Comparison of ENCODE assay signal across 28 cellular contexts in the genomic region with DNA sequence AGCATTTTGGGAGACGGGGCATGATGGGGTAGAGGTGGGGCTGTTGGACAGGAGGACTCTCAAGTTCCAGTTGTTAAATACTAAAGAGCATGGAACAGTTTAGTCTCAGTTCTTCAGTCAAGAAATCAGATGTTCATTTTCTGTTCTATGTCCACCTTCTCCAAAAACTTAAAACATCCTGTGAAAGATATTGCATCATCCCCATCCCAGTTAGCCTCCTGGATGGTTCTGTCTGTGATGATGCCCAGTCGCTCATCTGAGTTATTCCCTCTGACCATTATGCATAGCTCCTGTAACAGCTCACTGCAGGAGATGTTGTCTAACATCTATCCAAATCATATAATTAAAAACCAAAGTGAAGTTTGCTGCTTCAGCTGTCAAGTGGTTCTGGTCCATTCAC.
"Had no signal": no experiment of that assay in that cellular context is flagged by ENCODE, and none has a peak within 500 bp of the region (broad histone marks: within the 10 kb centered on the region; RNA-seq: fewer than 3 reads in every experiment).

No MANE protein-coding gene starts in this region.

- H3K27ac Mint-ChIP-seq: stimulated activated effector memory CD8-positive, alpha-beta T cell treated with anti-CD3 and anti-CD28 coated beads, Interleukin-12 subunit alpha, Interleukin-12 subunit beta, amount 100 ng/mL, for 72 hours; stimulated activated memory B cell treated with anti-CD40 and anti-IgM and Interleukin-4, amounts not matched to agents 10 μg/mL and 1 μg/mL and 100 μg/mL, for 72 hours; stimulated activated naive B cell treated with anti-CD40 and anti-IgM and Interleukin-4, amounts not matched to agents 10 μg/mL and 1 μg/mL and 100 μg/mL, for 72 hours; stimulated activated naive CD8-positive, alpha-beta T cell treated with anti-CD3 and anti-CD28 coated beads, Interleukin-15, amount 100 ng/mL, for 72 hours; stimulated activated naive CD8-positive, alpha-beta T cell treated with anti-CD3 and anti-CD28 coated beads, Interleukin-15, Interleukin-2, amounts not matched to agents 100 ng/mL and 50 ng/mL, for 24 hours; type B pancreatic cell had no signal

- H3K4me1 ChIP-seq: stomach, suprapubic skin, testis, thyroid gland, tibial nerve, transverse colon, upper lobe of left lung, uterus, vagina had no signal

- H3K9me3 ChIP-seq: stomach, suprapubic skin, testis, thoracic aorta, thyroid gland, tibial artery, tibial nerve, transverse colon, upper lobe of left lung, uterus, vagina had no signal

- H3K9me3 Mint-ChIP-seq: stimulated activated effector memory CD8-positive, alpha-beta T cell treated with anti-CD3 and anti-CD28 coated beads, Interleukin-12 subunit alpha, Interleukin-12 subunit beta, amount 100 ng/mL, for 72 hours; stimulated activated memory B cell treated with anti-CD40 and anti-IgM and Interleukin-4, amounts not matched to agents 10 μg/mL and 1 μg/mL and 100 μg/mL, for 72 hours; stimulated activated naive B cell treated with anti-CD40 and anti-IgM and Interleukin-4, amounts not matched to agents 10 μg/mL and 1 μg/mL and 100 μg/mL, for 72 hours; stimulated activated naive CD8-positive, alpha-beta T cell treated with anti-CD3 and anti-CD28 coated beads, Interleukin-15, amount 100 ng/mL, for 72 hours; stimulated activated naive CD8-positive, alpha-beta T cell treated with anti-CD3 and anti-CD28 coated beads, Interleukin-15, Interleukin-2, amounts not matched to agents 100 ng/mL and 50 ng/mL, for 24 hours; type B pancreatic cell had no signal

- H3K4me3 ChIP-seq: stomach, suprapubic skin, testis, thoracic aorta, thyroid gland, tibial artery, tibial nerve, transverse colon, upper lobe of left lung, uterus, vagina had no signal

- H3K36me3 Mint-ChIP-seq: stimulated activated effector memory CD8-positive, alpha-beta T cell treated with anti-CD3 and anti-CD28 coated beads, Interleukin-12 subunit alpha, Interleukin-12 subunit beta, amount 100 ng/mL, for 72 hours; stimulated activated memory B cell treated with anti-CD40 and anti-IgM and Interleukin-4, amounts not matched to agents 10 μg/mL and 1 μg/mL and 100 μg/mL, for 72 hours; stimulated activated naive B cell treated with anti-CD40 and anti-IgM and Interleukin-4, amounts not matched to agents 10 μg/mL and 1 μg/mL and 100 μg/mL, for 72 hours had no signal

- H3K36me3 ChIP-seq: stomach, suprapubic skin, thoracic aorta, thyroid gland, tibial artery, tibial nerve, transverse colon, upper lobe of left lung, uterus, vagina had no signal

- ATAC-seq: stimulated activated effector memory CD8-positive, alpha-beta T cell treated with anti-CD3 and anti-CD28 coated beads, Interleukin-12 subunit alpha, Interleukin-12 subunit beta, amount 100 ng/mL, for 72 hours; stimulated activated memory B cell treated with anti-CD40 and anti-IgM and Interleukin-4, amounts not matched to agents 10 μg/mL and 1 μg/mL and 100 μg/mL, for 72 hours; stimulated activated naive B cell treated with anti-CD40 and anti-IgM and Interleukin-4, amounts not matched to agents 10 μg/mL and 1 μg/mL and 100 μg/mL, for 72 hours; stimulated activated naive CD8-positive, alpha-beta T cell treated with anti-CD3 and anti-CD28 coated beads, Interleukin-15, amount 100 ng/mL, for 72 hours; stimulated activated naive CD8-positive, alpha-beta T cell treated with anti-CD3 and anti-CD28 coated beads, Interleukin-15, Interleukin-2, amounts not matched to agents 100 U/mL and 50 U/mL, for 24 hours had no signal

- DNase-seq: stimulated activated CD4-positive, alpha-beta T cell treated with anti-CD3 and anti-CD28 coated beads, Interleukin-2, amount 100 ng/mL, for 48 hours; stimulated activated CD4-positive, alpha-beta T cell treated with anti-CD3 and anti-CD28 coated beads, Interleukin-4, amount 100 ng/mL, for 1 hour; stimulated activated CD4-positive, alpha-beta T cell treated with anti-CD3 and anti-CD28 coated beads, Interleukin-4, amount 100 ng/mL, for 24 hours; stimulated activated CD4-positive, alpha-beta T cell treated with anti-CD3 and anti-CD28 coated beads, Interleukin-4, amount 100 ng/mL, for 4 hours; stimulated activated CD8-positive, alpha-beta memory T cell treated with anti-CD3 and anti-CD28 coated beads, Interleukin-4, amount 100 ng/mL, for 48 hours; stimulated activated naive B cell treated with anti-CD40 and anti-IgM and Interleukin-4, amounts not matched to agents 10 μg/mL and 1 μg/mL and 100 μg/mL, for 72 hours; stimulated activated naive CD4-positive, alpha-beta T cell; stimulated activated naive CD4-positive, alpha-beta T cell treated with Interleukin-2 at 50 U/mL for 16 hours; stimulated activated naive CD8-positive, alpha-beta T cell treated with anti-CD3 and anti-CD28 coated beads, Interleukin-15, amount 100 ng/mL, for 72 hours; stimulated activated naive CD8-positive, alpha-beta T cell treated with anti-CD3 and anti-CD28 coated beads, Interleukin-15, Interleukin-2, amounts not matched to agents 100 U/mL and 50 U/mL, for 24 hours; stomach; substantia nigra; testis; thyroid gland; tibial artery; transverse colon; trophoblast cell; upper lobe of left lung; uterus had no signal

- FAIRE-seq: urothelium cell line had no signal

- H3K27me3 Mint-ChIP-seq: stimulated activated naive CD8-positive, alpha-beta T cell treated with anti-CD3 and anti-CD28 coated beads, Interleukin-15, amount 100 ng/mL, for 72 hours; type B pancreatic cell had no signal

- H3K27me3 ChIP-seq: stomach, suprapubic skin, testis, thyroid gland, tibial artery, tibial nerve, transverse colon, upper lobe of left lung, uterus, vagina had no signal

- H3K4me3 Mint-ChIP-seq: stimulated activated effector memory CD8-positive, alpha-beta T cell treated with anti-CD3 and anti-CD28 coated beads, Interleukin-12 subunit alpha, Interleukin-12 subunit beta, amount 100 ng/mL, for 72 hours; stimulated activated memory B cell treated with anti-CD40 and anti-IgM and Interleukin-4, amounts not matched to agents 10 μg/mL and 1 μg/mL and 100 μg/mL, for 72 hours; stimulated activated naive B cell treated with anti-CD40 and anti-IgM and Interleukin-4, amounts not matched to agents 10 μg/mL and 1 μg/mL and 100 μg/mL, for 72 hours; stimulated activated naive CD8-positive, alpha-beta T cell treated with anti-CD3 and anti-CD28 coated beads, Interleukin-15, amount 100 ng/mL, for 72 hours; stimulated activated naive CD8-positive, alpha-beta T cell treated with anti-CD3 and anti-CD28 coated beads, Interleukin-15, Interleukin-2, amounts not matched to agents 100 ng/mL and 50 ng/mL, for 24 hours; type B pancreatic cell had no signal

- H3K4me1 Mint-ChIP-seq: stimulated activated effector memory CD8-positive, alpha-beta T cell treated with anti-CD3 and anti-CD28 coated beads, Interleukin-12 subunit alpha, Interleukin-12 subunit beta, amount 100 ng/mL, for 72 hours; stimulated activated memory B cell treated with anti-CD40 and anti-IgM and Interleukin-4, amounts not matched to agents 10 μg/mL and 1 μg/mL and 100 μg/mL, for 72 hours; stimulated activated naive B cell treated with anti-CD40 and anti-IgM and Interleukin-4, amounts not matched to agents 10 μg/mL and 1 μg/mL and 100 μg/mL, for 72 hours; stimulated activated naive CD8-positive, alpha-beta T cell treated with anti-CD3 and anti-CD28 coated beads, Interleukin-15, amount 100 ng/mL, for 72 hours had no signal

- H3K27ac ChIP-seq: stomach, suprapubic skin, testis, thoracic aorta, thyroid gland, tibial artery, tibial nerve, transverse colon, upper lobe of left lung, uterus, vagina had no signal
